Comparison of ENCODE assay signal across 1 cellular context in the genomic region with DNA sequence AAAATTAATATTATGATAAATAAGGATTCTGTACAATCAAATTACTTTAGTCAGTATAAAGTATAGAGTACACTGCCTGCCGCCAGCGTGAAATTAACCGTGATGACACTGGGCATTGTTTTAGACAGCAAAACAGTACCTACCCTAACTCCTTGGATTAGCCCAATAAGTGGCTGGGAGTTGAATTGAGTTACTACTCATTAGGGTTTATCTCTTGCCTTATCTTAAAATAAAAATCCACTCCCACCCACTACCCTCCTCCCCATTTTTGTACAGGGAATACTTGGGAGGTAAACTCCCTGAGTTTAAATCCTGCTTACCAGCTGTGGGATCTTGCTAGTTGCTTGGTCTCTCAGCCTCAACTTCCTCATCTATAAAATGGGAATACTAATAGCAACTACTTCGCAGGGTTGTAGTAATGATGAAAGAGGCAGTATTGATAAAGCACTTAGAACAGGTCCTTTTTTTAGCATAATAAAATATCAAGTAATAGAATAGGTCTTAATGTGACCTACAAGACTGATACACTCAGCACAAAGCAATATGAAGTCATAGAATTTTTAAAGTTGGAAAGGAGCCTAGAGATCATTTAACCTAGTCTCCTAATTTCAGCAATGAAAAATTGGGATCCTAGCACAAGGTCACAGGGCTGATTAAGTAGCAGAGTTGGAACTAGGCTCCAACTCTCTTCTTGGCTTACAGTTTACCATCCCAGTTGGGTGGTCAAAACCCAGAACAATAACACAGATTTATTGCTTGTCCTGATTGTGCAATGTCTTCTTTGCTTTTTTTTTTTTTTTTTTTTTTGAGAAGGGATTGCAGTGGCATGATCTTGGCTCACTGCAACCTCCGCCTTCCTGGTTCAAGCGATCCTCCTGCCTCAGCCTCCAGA.
TF ChIP-seq lines count a peak whose summit lies in the region.

No MANE protein-coding gene starts in this region.

TF ChIP-seq in SK-N-SH treated with all-trans-retinoic acid at 6 μM for 48 hours, 23 proteins besides CTCF, POLR2A, EP300 and RAD21 (continued from another document):
- TF ChIP-seq, protein P1, sequence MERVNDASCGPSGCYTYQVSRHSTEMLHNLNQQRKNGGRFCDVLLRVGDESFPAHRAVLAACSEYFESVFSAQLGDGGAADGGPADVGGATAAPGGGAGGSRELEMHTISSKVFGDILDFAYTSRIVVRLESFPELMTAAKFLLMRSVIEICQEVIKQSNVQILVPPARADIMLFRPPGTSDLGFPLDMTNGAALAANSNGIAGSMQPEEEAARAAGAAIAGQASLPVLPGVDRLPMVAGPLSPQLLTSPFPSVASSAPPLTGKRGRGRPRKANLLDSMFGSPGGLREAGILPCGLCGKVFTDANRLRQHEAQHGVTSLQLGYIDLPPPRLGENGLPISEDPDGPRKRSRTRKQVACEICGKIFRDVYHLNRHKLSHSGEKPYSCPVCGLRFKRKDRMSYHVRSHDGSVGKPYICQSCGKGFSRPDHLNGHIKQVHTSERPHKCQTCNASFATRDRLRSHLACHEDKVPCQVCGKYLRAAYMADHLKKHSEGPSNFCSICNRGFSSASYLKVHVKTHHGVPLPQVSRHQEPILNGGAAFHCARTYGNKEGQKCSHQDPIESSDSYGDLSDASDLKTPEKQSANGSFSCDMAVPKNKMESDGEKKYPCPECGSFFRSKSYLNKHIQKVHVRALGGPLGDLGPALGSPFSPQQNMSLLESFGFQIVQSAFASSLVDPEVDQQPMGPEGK (CRISPR knock-in tag; IDR thresholded peaks at IDR 0.05; ENCODE audit: borderline replicate concordance), result no peak
- no peak for TF ChIP-seq ZNF70 (CRISPR knock-in tag; IDR thresholded peaks at IDR 0.05)
- TF ChIP-seq ISL1 (CRISPR knock-in tag; IDR thresholded peaks at IDR 0.05), result no peak
- TF ChIP-seq, protein P2, sequence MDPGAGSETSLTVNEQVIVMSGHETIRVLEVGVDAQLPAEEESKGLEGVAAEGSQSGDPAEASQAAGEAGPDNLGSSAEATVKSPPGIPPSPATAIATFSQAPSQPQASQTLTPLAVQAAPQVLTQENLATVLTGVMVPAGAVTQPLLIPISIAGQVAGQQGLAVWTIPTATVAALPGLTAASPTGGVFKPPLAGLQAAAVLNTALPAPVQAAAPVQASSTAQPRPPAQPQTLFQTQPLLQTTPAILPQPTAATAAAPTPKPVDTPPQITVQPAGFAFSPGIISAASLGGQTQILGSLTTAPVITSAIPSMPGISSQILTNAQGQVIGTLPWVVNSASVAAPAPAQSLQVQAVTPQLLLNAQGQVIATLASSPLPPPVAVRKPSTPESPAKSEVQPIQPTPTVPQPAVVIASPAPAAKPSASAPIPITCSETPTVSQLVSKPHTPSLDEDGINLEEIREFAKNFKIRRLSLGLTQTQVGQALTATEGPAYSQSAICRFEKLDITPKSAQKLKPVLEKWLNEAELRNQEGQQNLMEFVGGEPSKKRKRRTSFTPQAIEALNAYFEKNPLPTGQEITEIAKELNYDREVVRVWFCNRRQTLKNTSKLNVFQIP (CRISPR knock-in tag; IDR thresholded peaks at IDR 0.05; ENCODE audit: borderline replicate concordance, low read depth), result no peak
- no peak for TF ChIP-seq PPARA (CRISPR knock-in tag; IDR thresholded peaks at IDR 0.05; ENCODE audit: borderline replicate concordance)
- TF ChIP-seq GLIS3 (CRISPR knock-in tag; IDR thresholded peaks at IDR 0.05), result no peak
- no peak for TF ChIP-seq TOX (CRISPR knock-in tag; IDR thresholded peaks at IDR 0.05; ENCODE audit: borderline replicate concordance)
- no peak for TF ChIP-seq OSR1 (CRISPR knock-in tag; IDR thresholded peaks at IDR 0.05)
- no peak for TF ChIP-seq ZNF8 (CRISPR knock-in tag; IDR thresholded peaks at IDR 0.05)
- no peak for TF ChIP-seq BACH2 (CRISPR knock-in tag; IDR thresholded peaks at IDR 0.05; ENCODE audit: borderline replicate concordance)
